In the genomic region with DNA sequence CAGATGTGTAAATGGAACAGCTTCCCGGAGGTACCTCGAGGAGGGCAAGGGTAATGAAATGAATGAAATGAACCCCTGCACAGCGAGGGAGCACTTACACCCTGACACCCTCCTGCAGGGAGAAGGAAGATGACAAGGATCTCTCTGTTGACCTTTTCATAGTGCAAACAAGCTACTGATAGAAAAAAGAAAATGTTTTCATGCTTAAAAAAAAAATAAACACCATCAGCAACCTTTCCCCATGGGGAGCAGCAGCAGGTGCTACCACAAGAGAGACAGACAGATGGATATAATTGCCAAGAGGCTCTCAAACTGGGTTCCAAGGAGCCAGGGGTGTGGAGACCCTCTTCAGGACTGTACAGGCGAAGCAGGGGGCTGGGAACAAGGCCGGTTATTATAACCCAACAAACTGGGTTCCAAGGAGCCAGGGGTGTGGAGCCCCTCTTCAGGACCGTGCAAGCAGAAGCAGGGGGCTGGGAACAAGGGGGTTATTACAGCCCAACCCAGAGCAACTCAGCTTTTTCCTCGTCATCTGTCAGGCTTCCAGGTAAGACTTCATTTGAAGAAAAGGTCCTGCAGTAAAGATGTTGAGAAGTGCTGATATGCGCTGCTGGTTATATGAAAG, we compare ENCODE assay signal across 9 cellular contexts. TPM values are rescaled to one million over a fixed set of nuclear protein-coding genes. Genes with fewer than 3 reads are reported as not detected.
A peak's percentile ranks its signal among the peaks of the same experiment; 100 is the strongest.
DNase-seq lines count a peak whose midpoint lies in the region; ATAC-seq and TF ChIP-seq lines count a peak whose summit lies in the region.
"Had no signal": no experiment of that assay in that cellular context is flagged by ENCODE, and none has a peak within 500 bp of the region (broad histone marks: within the 10 kb centered on the region; RNA-seq: fewer than 3 reads in every experiment).

No MANE protein-coding gene starts in this region.

- no peak overlapping the region for H2BK12ac ChIP-seq in neuronal stem cell (ENCODE audit: low read length)

- TF ChIP-seq POLR2A in heart left ventricle (IDR thresholded peaks at IDR 0.05) (no peak), uterus (IDR thresholded peaks at IDR 0.05) (no peak)

- peaks cover 3% of the 10 kb centered on the region for H3K79me1 ChIP-seq in neuronal stem cell (ENCODE audit: low read depth, low read length)

- H2BK120ac ChIP-seq in neuronal stem cell (ENCODE audit: low read depth, low read length): no peak overlapping the region

- no peaks in the 10 kb centered on the region for H3K36me3 ChIP-seq in heart left ventricle
- no peaks in the 10 kb centered on the region for H3K36me3 ChIP-seq in neuronal stem cell (replicated peaks in 1 of 2; ENCODE audit: control insufficient read depth in 2 of 2, insufficient read depth in 2 of 2, low read length in 2 of 2)
- no peaks in the 10 kb centered on the region for H3K36me3 ChIP-seq in uterus

- peak overlapping the region; percentile 36 for H2AK5ac ChIP-seq in neuronal stem cell (ENCODE audit: low read depth, low read length)

- ATAC-seq in heart left ventricle (no peak), left ventricle myocardium superior (no peak), GM18867 (IDR thresholded peaks at IDR 0.05; ENCODE audit: unreplicated experiment) (no peak), HG03280 (IDR thresholded peaks at IDR 0.05; ENCODE audit: unreplicated experiment) (no peak)

- intact Hi-C loops in heart left ventricle (cut with DNase I): loop anchor here in 2 of 10 donors (5.0 kb wide), 2 partner anchors 34 to 51 kb away; no protein-coding TSS in a partner anchor
- intact Hi-C loops in left ventricle myocardium superior (cut with micrococcal nuclease): no loop called here
- intact Hi-C loops in uterus (cut with DNase I; ENCODE audit: low total_unique reads): no loop called here

- H2BK5ac ChIP-seq in neuronal stem cell (ENCODE audit: low read length): no peak overlapping the region

- H3K9me3 ChIP-seq in heart left ventricle (no peaks in the 10 kb centered on the region), neuronal stem cell (replicated peaks in 1 of 2; ENCODE audit: control insufficient read depth in 2 of 2, insufficient read depth in 1 of 2, low read depth in 1 of 2, low read length in 2 of 2) (peaks cover 2% of the 10 kb centered on the region in 2 donors), uterus (no peaks in the 10 kb centered on the region)

- no peak overlapping the region for H4K8ac ChIP-seq in neuronal stem cell (ENCODE audit: low read depth, low read length)

- H3K27ac ChIP-seq in heart left ventricle (peak overlapping the region; percentile 76 to 97 (median 92)), epithelial cell of prostate (peak overlapping the region; percentile 72), neuronal stem cell (replicated peaks; ENCODE audit: low read length) (no peak overlapping the region), uterus (peak overlapping the region; percentile 60 to 79)

- H2BK15ac ChIP-seq in neuronal stem cell (ENCODE audit: low read length): peak overlapping the region; percentile 93

- peak overlapping the region; percentile 92 for H2AFZ ChIP-seq in neuronal stem cell (ENCODE audit: low read length)

- H3K4me3 ChIP-seq in heart left ventricle (no peak overlapping the region), neuronal stem cell (ENCODE audit: low read length in 2 of 2) (no peak overlapping the region), uterus (no peak overlapping the region)

- DNase-seq in heart left ventricle (no peak), left ventricle myocardium superior (no peak), epithelial cell of prostate (ENCODE audit: low read depth, low spot score) (no peak), neuronal stem cell (ENCODE audit: low spot score) (no peak), uterus (no peak), HPDE6-E6E7 (ENCODE audit: extremely low spot score) (no peak)
- DNase-seq: stimulated activated CD4-positive, alpha-beta T cell treated with anti-CD3 and anti-CD28 coated beads, Interleukin-4, amount 100 ng/mL, for 24 hours had no signal

- no peak overlapping the region for H3K9ac ChIP-seq in neuronal stem cell (ENCODE audit: low read depth, low read length, poor library complexity)

- peaks cover 14 to 58% (median 49%) of the 10 kb centered on the region in 12 donors for H3K4me1 ChIP-seq in heart left ventricle
- peaks cover 19 to 22% of the 10 kb centered on the region in 2 donors for H3K4me1 ChIP-seq in neuronal stem cell (ENCODE audit: control insufficient read depth in 2 of 2, insufficient read depth in 1 of 2, low read depth in 1 of 2, low read length in 2 of 2)
- H3K4me1 ChIP-seq in uterus: no peaks in the 10 kb centered on the region

- H3K14ac ChIP-seq in neuronal stem cell (ENCODE audit: low read length): no peak overlapping the region

- TF ChIP-seq CTCF in heart left ventricle (IDR thresholded peaks at IDR 0.05): no peak
- no peak for TF ChIP-seq CTCF in uterus (IDR thresholded peaks at IDR 0.05)

- H3K18ac ChIP-seq in neuronal stem cell (ENCODE audit: low read length): peak overlapping the region; percentile 31

- no peaks in the 10 kb centered on the region for H3K27me3 ChIP-seq in heart left ventricle
- H3K27me3 ChIP-seq in neuronal stem cell (ENCODE audit: control insufficient read depth in 3 of 3, insufficient read depth in 3 of 3, low read depth in 1 of 3, low read length in 3 of 3): no peaks in the 10 kb centered on the region
- H3K27me3 ChIP-seq in uterus: no peaks in the 10 kb centered on the region

- no peak overlapping the region for H3K23ac ChIP-seq in neuronal stem cell (ENCODE audit: low read depth, low read length, poor library complexity)

- no peak overlapping the region for H3K4me2 ChIP-seq in neuronal stem cell (ENCODE audit: insufficient read depth, low read length, poor library complexity, severe bottlenecking)

- WGBS in heart left ventricle, 4 donors: 31 to 73% (median 66%) methylated on average over 7 to 8 of the region's 8 CpGs
- no CpG with 5 or more reads among the region's 8 CpGs for WGBS in neuronal stem cell (ENCODE audit: extremely low coverage in 2 of 2, insufficient read length in 2 of 2, insufficient replicate concordance in 1 of 2), 2 donors

- H4K91ac ChIP-seq in neuronal stem cell (ENCODE audit: low read depth, low read length, poor library complexity): no peak overlapping the region

- H3K4ac ChIP-seq in neuronal stem cell (ENCODE audit: low read length): no peak overlapping the region

RNA-seq across cellular contexts. Expression of a gene that starts 0.7 kb away (rescaled TPM):
- total RNA-seq in heart left ventricle (1 to 10 TPM; 2.8 to 9.4 (median 6.7) TPM), left ventricle myocardium superior (3.8 TPM), uterus (10 to 100 TPM in 3 of 4 donors, 1 to 10 TPM in 1; 9.9 to 44.7 (median 21.5) TPM)
- polyA plus RNA-seq in heart left ventricle: 1 to 10 TPM; 4.3 to 6.3 TPM
- 7.7 TPM for polyA plus RNA-seq in neuronal stem cell (2013, experiment 1 of 2)
- 6.5 TPM for polyA plus RNA-seq in neuronal stem cell (2013, experiment 2 of 2)
